Comparison of ENCODE assay signal across 13 cellular contexts in the genomic region with DNA sequence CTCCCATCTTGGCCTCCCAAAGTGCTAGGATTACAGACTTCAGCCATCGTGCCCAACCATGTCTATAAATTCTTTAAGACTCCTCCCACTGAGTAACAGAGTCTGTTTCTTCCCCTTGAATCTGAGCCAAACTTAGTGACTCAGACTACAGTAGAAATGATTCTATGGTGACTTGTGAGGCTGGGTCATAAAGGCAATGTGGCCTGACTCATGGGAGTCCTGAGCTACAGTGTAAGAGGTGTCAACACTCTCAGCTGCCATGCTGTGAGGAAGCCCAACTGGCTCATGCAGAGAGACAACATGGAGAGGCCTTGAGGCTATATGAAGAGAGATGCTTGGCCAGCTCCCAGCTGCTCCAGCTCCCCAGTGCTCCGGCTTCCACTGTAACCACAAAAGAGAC. TPM values are rescaled to one million over a fixed set of nuclear protein-coding genes. Genes with fewer than 3 reads are reported as not detected.
DNase-seq lines count a peak whose midpoint lies in the region; ATAC-seq and TF ChIP-seq lines count a peak whose summit lies in the region.
"Had no signal": no experiment of that assay in that cellular context is flagged by ENCODE, and none has a peak within 500 bp of the region (broad histone marks: within the 10 kb centered on the region; RNA-seq: fewer than 3 reads in every experiment).

No MANE protein-coding gene starts in this region.

- no peak overlapping the region for H3K14ac ChIP-seq in IMR-90 (replicated peaks; ENCODE audit: low read depth, low read length)

- no peak overlapping the region for H2BK5ac ChIP-seq in IMR-90 (ENCODE audit: low read depth, low read length, poor library complexity, severe bottlenecking)

- H3K36me3 ChIP-seq in BE2C, result no peaks in the 10 kb centered on the region
- H3K36me3 ChIP-seq in IMR-90 (ENCODE audit: control insufficient read depth, insufficient read depth, low read length), result 0 out of 2 replicates have a peak, but pooled peaks cover 1% of the 10 kb centered on the region

- intact Hi-C loops in IMR-90 (cut with micrococcal nuclease), result no loop called here
- intact Hi-C loops in left colon (cut with DNase I, micrococcal nuclease), result no loop called here

- H3K79me1 ChIP-seq in IMR-90 (ENCODE audit: low read depth in 1 of 2, low read length in 2 of 2), result peaks cover 14% of the 10 kb centered on the region in 2 experiments; a peak in 3 of 4 replicates

- peak; percentile 33 for ATAC-seq in IMR-90 (ENCODE audit: low read depth)
- ATAC-seq in activated T-cell treated with anti-CD3 and anti-CD28 coated beads, Interleukin-2, amount 50 U/mL, for 72 hours (replicated peaks in 1 of 2), result peak; percentile 99
- peak; percentile 84 for ATAC-seq in left colon
- ATAC-seq in HG03460 (IDR thresholded peaks at IDR 0.05; ENCODE audit: unreplicated experiment), result no peak
- ATAC-seq in GM21367 (IDR thresholded peaks at IDR 0.05; ENCODE audit: unreplicated experiment), result no peak
- no peak for ATAC-seq in GM19467 (IDR thresholded peaks at IDR 0.05; ENCODE audit: unreplicated experiment)

- no peak overlapping the region for H3K27ac Mint-ChIP-seq in activated T-cell treated with anti-CD3 and anti-CD28 coated beads, Interleukin-2, amount 50 U/mL, for 72 hours
- H3K27ac Mint-ChIP-seq: endodermal cell had no signal

- H2BK120ac ChIP-seq in IMR-90 (ENCODE audit: low read depth, low read length), result no peak overlapping the region

- H2BK20ac ChIP-seq in IMR-90 (ENCODE audit: low read depth, low read length), result no peak overlapping the region

- WGBS in IMR-90 (ENCODE audit: extremely low coverage in 2 of 2, insufficient read length in 1 of 2), 2 experiments, result no CpG with 5 or more reads among the region's 2 CpGs

- H3K27ac ChIP-seq in IMR-90 (ENCODE audit: insufficient read depth, low read length), result no peak overlapping the region
- H3K27ac ChIP-seq: VCaP had no signal

- H3K4me3 ChIP-seq in BE2C (ENCODE audit: low read depth, low read length) (no peak overlapping the region), IMR-90 (ENCODE audit: insufficient read depth, low read depth, low read length) (no peak overlapping the region)

- no peak for TF ChIP-seq RAD21 in IMR-90 (IDR thresholded peaks at IDR 0.05; ENCODE audit: low read length)

- CTCF ChIA-PET in IMR-90 (lab: Yijun Ruan, JAX), result no interaction called here

- no peak overlapping the region for H4K5ac ChIP-seq in IMR-90 (ENCODE audit: low read depth, low read length)

- no peaks in the 10 kb centered on the region for H3K9me3 ChIP-seq in BE2C
- H3K9me3 ChIP-seq in IMR-90 (ENCODE audit: control insufficient read depth, insufficient read depth, low read length), result peaks cover 9% of the 10 kb centered on the region

- H3K9me1 ChIP-seq in IMR-90 (ENCODE audit: insufficient read depth, low read length), result peaks cover 7% of the 10 kb centered on the region

- no peak overlapping the region for H3K56ac ChIP-seq in IMR-90 (ENCODE audit: extremely low read depth, insufficient read depth, low read length)

- H3K4me1 ChIP-seq in BE2C (no peaks in the 10 kb centered on the region; the same call in 1 of the 2 replicates), IMR-90 (ENCODE audit: control insufficient read depth, insufficient read depth, low read length) (peaks cover 4% of the 10 kb centered on the region)

- H3K4me2 ChIP-seq in IMR-90 (ENCODE audit: low read depth, low read length), result no peak overlapping the region

- H3K4ac ChIP-seq in IMR-90 (ENCODE audit: low read depth, low read length), result no peak overlapping the region

- H3K27me3 ChIP-seq in BE2C (no peaks in the 10 kb centered on the region), IMR-90 (ENCODE audit: control insufficient read depth, insufficient read depth, low read length) (no peaks in the 10 kb centered on the region)

- peaks cover 5 to 9% of the 10 kb centered on the region in 2 donors for H3K9me3 Mint-ChIP-seq in activated T-cell treated with anti-CD3 and anti-CD28 coated beads, Interleukin-2, amount 50 U/mL, for 72 hours
- H3K9me3 Mint-ChIP-seq: endodermal cell, naive B cell had no signal

- TF ChIP-seq POLR2A in IMR-90 (IDR thresholded peaks at IDR 0.05; ENCODE audit: low read depth, low read length), result no peak

- H4K20me1 ChIP-seq in IMR-90 (ENCODE audit: insufficient read depth, low read length), result no peaks in the 10 kb centered on the region

- in situ Hi-C loops in IMR-90 (cut with MboI; ENCODE audit: low sequenced_read_pairs), result no loop called here

- H3K23ac ChIP-seq in IMR-90 (ENCODE audit: low read depth, low read length), result no peak overlapping the region

- H2AK5ac ChIP-seq in IMR-90 (ENCODE audit: low read depth, low read length), result no peak overlapping the region

- dilution Hi-C loops in IMR-90 (cut with HindIII; ENCODE audit: low sequenced_read_pairs, unreplicated experiment), result no loop called here

- H3K4me1 Mint-ChIP-seq in activated T-cell treated with anti-CD3 and anti-CD28 coated beads, Interleukin-2, amount 50 U/mL, for 72 hours (ENCODE audit: low read depth), result peaks cover 17% of the 10 kb centered on the region

- H3K4me3 Mint-ChIP-seq in activated T-cell treated with anti-CD3 and anti-CD28 coated beads, Interleukin-2, amount 50 U/mL, for 72 hours, result no peak overlapping the region
- H3K4me3 Mint-ChIP-seq: endodermal cell, naive B cell had no signal

- H3K18ac ChIP-seq in IMR-90 (ENCODE audit: low read depth, low read length), result no peak overlapping the region

- H3K27me3 Mint-ChIP-seq in activated T-cell treated with anti-CD3 and anti-CD28 coated beads, Interleukin-2, amount 50 U/mL, for 72 hours (ENCODE audit: low read depth), result peaks cover 5% of the 10 kb centered on the region
- H3K27me3 Mint-ChIP-seq: naive B cell had no signal

- H3K9ac ChIP-seq in IMR-90 (ENCODE audit: low read depth, low read length), result no peak overlapping the region

- no peak overlapping the region for H2AK9ac ChIP-seq in IMR-90 (replicated peaks; ENCODE audit: low read depth, low read length, poor library complexity)

- H4K91ac ChIP-seq in IMR-90 (ENCODE audit: insufficient read depth, low read depth, low read length), result no peak overlapping the region

- no peak for TF ChIP-seq CTCF in BE2C (IDR thresholded peaks at IDR 0.05; ENCODE audit: low read depth, low read length)
- TF ChIP-seq CTCF in IMR-90 (conservative IDR thresholded peaks at IDR 0.05; ENCODE audit: low read depth, low read length), result no peak

- peaks cover 13 to 23% of the 10 kb centered on the region in 2 donors for H3K36me3 Mint-ChIP-seq in activated T-cell treated with anti-CD3 and anti-CD28 coated beads, Interleukin-2, amount 50 U/mL, for 72 hours (ENCODE audit: insufficient read depth in 2 of 2)
- H3K36me3 Mint-ChIP-seq: naive B cell had no signal

- H4K8ac ChIP-seq in IMR-90 (ENCODE audit: low read depth in 2 of 2, low read length in 2 of 2), result no peak overlapping the region

- BruUV-seq in IMR-90 (replicated peaks; lab: Mats Ljungman, UMichigan), result no TSS peak

- DNase-seq in BE2C, result peak; percentile 33
- peak; percentile 89 for DNase-seq in IMR-90
- DNase-seq in activated T-cell treated with anti-CD3 and anti-CD28 coated beads, Interleukin-2, amount 50 U/mL, for 72 hours, result peak; percentile 57 to 73
- no peak for DNase-seq in left colon
- DNase-seq in iPS-NIHi11 (ENCODE audit: low spot score), result no peak
- DNase-seq: endodermal cell, GOT3, naive B cell, NCI-H1417 had no signal

- H2AFZ ChIP-seq in IMR-90 (replicated peaks; ENCODE audit: low read length, poor library complexity), result no peak overlapping the region

- POLR2A ChIA-PET in IMR-90 (lab: Charles Lee; ENCODE audit: unreplicated experiment), result no interaction called here

- H2BK15ac ChIP-seq in IMR-90 (ENCODE audit: low read depth, low read length), result no peak overlapping the region

TF ChIP-seq in IMR-90, 13 proteins besides CTCF, POLR2A, EP300 and RAD21 (continues in another document):
- no peak for TF ChIP-seq RFX5 (IDR thresholded peaks at IDR 0.05; ENCODE audit: low read depth, low read length)

RNA-seq across cellular contexts. Expression of a gene that starts 5.2 kb away (rescaled TPM):
- 55.0 TPM for polyA plus RNA-seq in BE2C (2012; ENCODE audit: insufficient read depth, insufficient read length, low read depth)
- total RNA-seq in IMR-90 (2012; rRNA removed) (9.9 and 17.5 TPM in 2 replicates), left colon (1 to 10 TPM; 9.4 to 10.0 TPM)
- polyA plus RNA-seq in IMR-90 (2012; rRNA removed), result 75.1 and 101 TPM in 2 replicates
- 67.5 and 73.6 TPM in 2 replicates for polyA plus RNA-seq in IMR-90 (2012; cell fraction: cytosol; rRNA removed)
- polyA plus RNA-seq in IMR-90 (2012; cell fraction: nucleus; rRNA removed; ENCODE audit: low replicate concordance), result 35.0 and 62.6 TPM in 2 replicates
- total RNA-seq in activated T-cell treated with anti-CD3 and anti-CD28 coated beads, Interleukin-2, amount 50 U/mL, for 72 hours, result 10 to 100 TPM; 12.9 to 14.7 TPM

RNA-seq across cellular contexts. Expression of a gene that starts 16.3 kb away (rescaled TPM):
- 27.4 TPM for polyA plus RNA-seq in BE2C (2012; ENCODE audit: insufficient read depth, insufficient read length, low read depth)
- total RNA-seq in IMR-90 (2012; rRNA removed) (1.1 TPM in 2 replicates), left colon (1 to 10 TPM; 3.8 to 5.6 TPM)
- 6.2 and 6.4 TPM in 2 replicates for polyA plus RNA-seq in IMR-90 (2012; rRNA removed)
- polyA plus RNA-seq in IMR-90 (2012; cell fraction: cytosol; rRNA removed), result 9.7 and 10.0 TPM in 2 replicates
- 15.8 and 22.6 TPM in 2 replicates for polyA plus RNA-seq in IMR-90 (2012; cell fraction: nucleus; rRNA removed; ENCODE audit: low replicate concordance)
- 10 to 100 TPM in 1 of 2 donors, 1 to 10 TPM in 1; 7.8 to 11.7 TPM for total RNA-seq in activated T-cell treated with anti-CD3 and anti-CD28 coated beads, Interleukin-2, amount 50 U/mL, for 72 hours

RNA-seq across cellular contexts. Expression of a gene that starts 38.9 kb away (rescaled TPM):
- polyA plus RNA-seq in BE2C (2012; ENCODE audit: insufficient read depth, insufficient read length, low read depth), result 157 TPM
- total RNA-seq in IMR-90 (2012; rRNA removed), result 15.0 and 18.5 TPM in 2 replicates
- 23.2 and 23.4 TPM in 2 replicates for polyA plus RNA-seq in IMR-90 (2012; rRNA removed)
- polyA plus RNA-seq in IMR-90 (2012; cell fraction: cytosol; rRNA removed), result 15.9 and 35.9 TPM in 2 replicates
- 13.3 and 22.2 TPM in 2 replicates for polyA plus RNA-seq in IMR-90 (2012; cell fraction: nucleus; rRNA removed; ENCODE audit: low replicate concordance)
- total RNA-seq in activated T-cell treated with anti-CD3 and anti-CD28 coated beads, Interleukin-2, amount 50 U/mL, for 72 hours, result 100 to 1,000 TPM; 165 to 281 TPM
- 10 to 100 TPM in 1 of 2 donors, 1 to 10 TPM in 1; 6.4 to 16.7 TPM for total RNA-seq in left colon

RNA-seq across cellular contexts. Expression of a gene that starts 44.3 kb away (rescaled TPM):
- 72.9 TPM for polyA plus RNA-seq in BE2C (2012; ENCODE audit: insufficient read depth, insufficient read length, low read depth)
- total RNA-seq in IMR-90 (2012; rRNA removed) (10.9 and 13.9 TPM in 2 replicates), left colon (10 to 100 TPM; 10.2 to 13.0 TPM)
- polyA plus RNA-seq in IMR-90 (2012; rRNA removed), result 8.2 and 8.8 TPM in 2 replicates
- 7.4 and 8.5 TPM in 2 replicates for polyA plus RNA-seq in IMR-90 (2012; cell fraction: cytosol; rRNA removed)
- 5.2 and 7.5 TPM in 2 replicates for polyA plus RNA-seq in IMR-90 (2012; cell fraction: nucleus; rRNA removed; ENCODE audit: low replicate concordance)
- total RNA-seq in activated T-cell treated with anti-CD3 and anti-CD28 coated beads, Interleukin-2, amount 50 U/mL, for 72 hours, result 10 to 100 TPM; 21.3 to 21.6 TPM

RNA-seq across cellular contexts. Expression of a gene that starts 51.1 kb away (rescaled TPM):
- 4.6 TPM for polyA plus RNA-seq in BE2C (2012; ENCODE audit: insufficient read depth, insufficient read length, low read depth)
- total RNA-seq in IMR-90 (2012; rRNA removed) (1.1 and 2.0 TPM in 2 replicates), left colon (10 to 100 TPM; 10.1 to 13.1 TPM)
- polyA plus RNA-seq in IMR-90 (2012; rRNA removed), result 9.4 and 9.8 TPM in 2 replicates
- 4.7 and 4.8 TPM in 2 replicates for polyA plus RNA-seq in IMR-90 (2012; cell fraction: cytosol; rRNA removed)
- polyA plus RNA-seq in IMR-90 (2012; cell fraction: nucleus; rRNA removed; ENCODE audit: low replicate concordance), result 15.6 and 30.1 TPM in 2 replicates
- 1 to 10 TPM; 6.4 to 9.4 TPM for total RNA-seq in activated T-cell treated with anti-CD3 and anti-CD28 coated beads, Interleukin-2, amount 50 U/mL, for 72 hours

Comparison
In these comparisons a context has a peak if more than half of its experiments do, and no peak if none do; other contexts are left out.
1. DNase-seq: peak in BE2C (single experiment), IMR-90 (single experiment) and activated T-cell treated with anti-CD3 and anti-CD28 coated beads, Interleukin-2, amount 50 U/mL, for 72 hours (2 of 2); none in left colon (0 of 2) and iPS-NIHi11 (single experiment).
2. ATAC-seq: peak in IMR-90 (single experiment), activated T-cell treated with anti-CD3 and anti-CD28 coated beads, Interleukin-2, amount 50 U/mL, for 72 hours (2 of 2) and left colon (single experiment); none in HG03460 (single experiment), GM21367 (single experiment) and GM19467 (single experiment).